Comparison of ENCODE assay signal across 8 cellular contexts in genomic region chr12:16606201-16606849, GRCh38. TPM values are rescaled to one million over a fixed set of nuclear protein-coding genes. Genes with fewer than 3 reads are reported as not detected.
DNase-seq lines count a peak whose midpoint lies in the region; ATAC-seq, FAIRE-seq and TF ChIP-seq lines count a peak whose summit lies in the region.

No MANE protein-coding gene starts in this region.

- CTCF ChIA-PET in PC-9 (lab: Charles Lee), result no interaction called here

- H3K27me3 ChIP-seq in PC-9 (ENCODE audit: insufficient read depth, low read depth), result no peaks in the 10 kb centered on the region
- no peaks in the 10 kb centered on the region for H3K27me3 ChIP-seq in gastroesophageal sphincter
- H3K27me3 ChIP-seq in osteoblast (ENCODE audit: insufficient read depth, low read length), result peaks cover 3% of the 10 kb centered on the region

- H3K36me3 ChIP-seq in PC-9 (ENCODE audit: low read depth) (no peaks in the 10 kb centered on the region), gastroesophageal sphincter (no peaks in the 10 kb centered on the region), osteoblast (ENCODE audit: insufficient read depth, low read length) (no peaks in the 10 kb centered on the region)

- POLR2A ChIA-PET in PC-9 (lab: Charles Lee; ENCODE audit: unreplicated experiment), result no interaction called here

- no peaks in the 10 kb centered on the region for H3K9me3 ChIP-seq in PC-9 (ENCODE audit: insufficient read depth, low read depth)
- H3K9me3 ChIP-seq in gastroesophageal sphincter, result no peaks in the 10 kb centered on the region
- H3K9me3 ChIP-seq in osteoblast (ENCODE audit: low read depth, low read length), result no peaks in the 10 kb centered on the region

- H3K4me2 ChIP-seq in PC-9 (peak overlapping the region; percentile 82), osteoblast (ENCODE audit: insufficient read depth, low read length) (peak overlapping the region; percentile 88)

- peak overlapping the region; percentile 50 for H3K4me3 ChIP-seq in PC-9
- H3K4me3 ChIP-seq in gastroesophageal sphincter, result peak overlapping the region; percentile 61 to 77
- peak overlapping the region; percentile 67 for H3K4me3 ChIP-seq in osteoblast (ENCODE audit: insufficient read depth, low read length)

- H2AFZ ChIP-seq in PC-9 (peak overlapping the region; percentile 72; the same call in 1 of the 2 replicates), osteoblast (ENCODE audit: low read length) (peak overlapping the region; percentile 85)

- TF ChIP-seq POLR2A in gastroesophageal sphincter (IDR thresholded peaks at IDR 0.05) (no peak), GM12892 (IDR thresholded peaks at IDR 0.05; ENCODE audit: low read depth, low read length) (no peak)

- 1 to 2% methylated on average over 14 to 18 of the region's 26 CpGs for WGBS in gastroesophageal sphincter (ENCODE audit: low coverage in 1 of 2), 2 donors

- H3K4me1 ChIP-seq in PC-9 (replicated peaks; ENCODE audit: insufficient read depth) (no peaks in the 10 kb centered on the region), gastroesophageal sphincter (peaks cover 0 to 43% (median 0%) of the 10 kb centered on the region in 3 donors), osteoblast (ENCODE audit: insufficient read depth, low read length) (peaks cover 5% of the 10 kb centered on the region)

- H3K9me2 ChIP-seq in PC-9 (ENCODE audit: insufficient read depth), result no peaks in the 10 kb centered on the region

- ATAC-seq in GM18861 (IDR thresholded peaks at IDR 0.05; ENCODE audit: unreplicated experiment) (peak; percentile 32), HG03175 (IDR thresholded peaks at IDR 0.05; ENCODE audit: unreplicated experiment) (peak; percentile 39), gastroesophageal sphincter (peak; percentile 46)

- intact Hi-C loops in PC-9 (cut with micrococcal nuclease; ENCODE audit: unreplicated experiment), result no loop called here

- DNase-seq in PC-9, result peak in 1 of 2 experiments; percentile 27
- peak; percentile 61 for DNase-seq in osteoblast (ENCODE audit: insufficient read length, low spot score, missing footprints)
- DNase-seq in DMS114 treated with DMSO at 0.1 percent for 48 hours (lab: John Stamatoyannopoulos, UW; ENCODE audit: unreplicated experiment), result no peak
- DNase-seq in GM12892 (ENCODE audit: insufficient read length), result no peak
- no peak for DNase-seq in OCI-M1 (lab: John Stamatoyannopoulos, UW)

- H3K79me2 ChIP-seq in PC-9 (ENCODE audit: low read depth), result no peaks in the 10 kb centered on the region
- no peaks in the 10 kb centered on the region for H3K79me2 ChIP-seq in osteoblast (ENCODE audit: insufficient read depth, low read length)

- FAIRE-seq in GM12892 (lab: Jason Lieb, UNC), result no peak

- H3F3A ChIP-seq in PC-9 (ENCODE audit: insufficient read depth, low read depth), result no peaks in the 10 kb centered on the region

- TF ChIP-seq CTCF in PC-9 (conservative IDR thresholded peaks at IDR 0.05) (no peak), gastroesophageal sphincter (IDR thresholded peaks at IDR 0.05) (peak in 1 of 4 experiments; percentile 7), osteoblast (IDR thresholded peaks at IDR 0.05; ENCODE audit: extremely low read depth, low read depth, low read length) (no peak)

- H3K27ac ChIP-seq in PC-9 (no peak overlapping the region), gastroesophageal sphincter (peak overlapping the region; percentile 83 to 89 (median 87)), osteoblast (ENCODE audit: low read depth, low read length) (no peak overlapping the region)

- no peak for TF ChIP-seq EP300 in gastroesophageal sphincter (IDR thresholded peaks at IDR 0.05)

- H4K20me1 ChIP-seq in PC-9 (ENCODE audit: insufficient read depth) (no peaks in the 10 kb centered on the region), osteoblast (ENCODE audit: insufficient read depth, low read length) (no peaks in the 10 kb centered on the region)

- no TSS peak for BruUV-seq in PC-9 (replicated peaks; lab: Mats Ljungman, UMichigan)

RNA-seq across cellular contexts. Expression of gene LMO3, which starts 0.4 kb away (rescaled TPM):
- not detected in 2 replicates for total RNA-seq in PC-9 (2021)
- total RNA-seq in gastroesophageal sphincter, result 100 to 1,000 TPM in 2 of 4 donors, 10 to 100 TPM in 2; 49.1 to 174 (median 111) TPM
- total RNA-seq in osteoblast, result 3.2 and 3.3 TPM in 2 replicates
- polyA plus RNA-seq in GM12892 (2012; ENCODE audit: missing spikeins), result 0.70 TPM

Comparison
In these comparisons a context has a peak if more than half of its experiments do, and no peak if none do; other contexts are left out.
1. H3K27ac ChIP-seq: peak in gastroesophageal sphincter (4 of 4); none in PC-9 (single experiment) and osteoblast (single experiment).
2. RNA of gene LMO3, which starts 0.4 kb away (total RNA-seq): 49.1 to 174 TPM in gastroesophageal sphincter; 3.2 to 3.3 TPM in osteoblast and not detected in PC-9; every median in the first group is over 10 times any median in the second.
3. Peak in every context shown above with its lines, with median percentiles within 50 percentile points of each other: ATAC-seq and H3K4me3 ChIP-seq.